Comparison of ENCODE assay signal across 8 cellular contexts in genomic region chr4:173170210-173170778, GRCh38. TPM values are rescaled to one million over a fixed set of nuclear protein-coding genes. Genes with fewer than 3 reads are reported as not detected.
DNase-seq lines count a peak whose midpoint lies in the region; ATAC-seq and TF ChIP-seq lines count a peak whose summit lies in the region.

No MANE protein-coding gene starts in this region.

- peaks cover 22% of the 10 kb centered on the region for H3K4me1 ChIP-seq in MM.1S (ENCODE audit: low read length)
- peaks cover 26% of the 10 kb centered on the region for H3K4me1 ChIP-seq in ectodermal cell (ENCODE audit: control insufficient read depth, insufficient read depth, low read length)

- TF ChIP-seq CTCF in CD14-positive monocyte (IDR thresholded peaks at IDR 0.05), result no peak
- no peak for TF ChIP-seq CTCF in MM.1S (IDR thresholded peaks at IDR 0.05; ENCODE audit: low read length)
- TF ChIP-seq CTCF in nephron progenitor cell (IDR thresholded peaks at IDR 0.05), result no peak

- H3K27me3 ChIP-seq in MM.1S (replicated peaks; ENCODE audit: insufficient read depth, low read length) (no peaks in the 10 kb centered on the region), ectodermal cell (ENCODE audit: control insufficient read depth, insufficient read depth, low read length, poor library complexity, severe bottlenecking) (no peaks in the 10 kb centered on the region)

- DNase-seq in CD14-positive monocyte (ENCODE audit: low spot score) (no peak), MM.1S (no peak), nephron progenitor cell (no peak), SHP77 treated with DMSO at 0.1 percent for 48 hours (lab: John Stamatoyannopoulos, UW) (no peak), NCI-H1436 (lab: John Stamatoyannopoulos, UW) (no peak), DMS53 treated with DMSO at 0.1 percent for 48 hours (lab: John Stamatoyannopoulos, UW; ENCODE audit: unreplicated experiment) (no peak)

- peak overlapping the region; percentile 78 to 90 (median 88) for H3K27ac Mint-ChIP-seq in CD14-positive monocyte
- H3K27ac Mint-ChIP-seq in nephron progenitor cell, result peak overlapping the region; percentile 83

- intact Hi-C loops in CD14-positive monocyte (cut with micrococcal nuclease), result loop anchor here in 1 of 2 donors (10.0 kb wide), 1 partner anchor 245 kb away; no protein-coding TSS in a partner anchor

- H3K36me3 Mint-ChIP-seq in CD14-positive monocyte, result peaks cover 8% of the 10 kb centered on the region in 2 donors
- peaks cover 6% of the 10 kb centered on the region for H3K36me3 Mint-ChIP-seq in nephron progenitor cell (ENCODE audit: low read depth)

- H3K4me2 ChIP-seq in MM.1S (ENCODE audit: low read depth, low read length), result peak overlapping the region; percentile 94

- H3K4me3 ChIP-seq in MM.1S (ENCODE audit: low read length), result peak overlapping the region; percentile 84
- peak overlapping the region; percentile 53 for H3K4me3 ChIP-seq in ectodermal cell (ENCODE audit: insufficient read depth, low read depth, low read length)

- peak overlapping the region; percentile 63 for H2AFZ ChIP-seq in MM.1S (ENCODE audit: low read length)

- peaks cover 67% of the 10 kb centered on the region for H3K4me1 Mint-ChIP-seq in CD14-positive monocyte
- H3K4me1 Mint-ChIP-seq in nephron progenitor cell, result peaks cover 52% of the 10 kb centered on the region

- no peak for ATAC-seq in GM21576 (IDR thresholded peaks at IDR 0.05; ENCODE audit: unreplicated experiment)

- H3K36me3 ChIP-seq in MM.1S (replicated peaks; ENCODE audit: insufficient read depth, low read length), result no peaks in the 10 kb centered on the region
- no peaks in the 10 kb centered on the region for H3K36me3 ChIP-seq in ectodermal cell (ENCODE audit: control insufficient read depth, insufficient read depth, low read length)

- 7 to 15% methylated on average over 11 to 12 of the region's 12 CpGs for WGBS in ectodermal cell, 2 experiments

- no peaks in the 10 kb centered on the region for H4K20me1 ChIP-seq in MM.1S (ENCODE audit: insufficient read depth, low read length)

- H3F3A ChIP-seq in MM.1S (ENCODE audit: insufficient read depth, low read length), result 0 out of 2 replicates have a peak, but pooled peaks cover 11% of the 10 kb centered on the region

- H3K4me3 Mint-ChIP-seq in CD14-positive monocyte, result peak overlapping the region; percentile 80 to 87
- H3K4me3 Mint-ChIP-seq in nephron progenitor cell, result peak overlapping the region; percentile 91

- H3K9me3 ChIP-seq in MM.1S (replicated peaks; ENCODE audit: insufficient read depth, low read length) (no peaks in the 10 kb centered on the region), ectodermal cell (ENCODE audit: control insufficient read depth, low read length) (no peaks in the 10 kb centered on the region)

- H3K27me3 Mint-ChIP-seq in CD14-positive monocyte (ENCODE audit: low read depth in 3 of 3) (peaks cover 0 to 3% (median 0%) of the 10 kb centered on the region in 3 donors), nephron progenitor cell (ENCODE audit: low read depth, poor library complexity) (no peaks in the 10 kb centered on the region)

- H3K9me2 ChIP-seq in MM.1S (replicated peaks; ENCODE audit: insufficient read depth, low read length), result no peaks in the 10 kb centered on the region

- peak overlapping the region; percentile 45; the same call in 1 of the 2 replicates for H3K27ac ChIP-seq in MM.1S (ENCODE audit: low read length)
- H3K27ac ChIP-seq in ectodermal cell (ENCODE audit: insufficient read depth, low read depth, low read length, poor library complexity, severe bottlenecking), result peak overlapping the region; percentile 88

- peaks cover 0 to 3% (median 0%) of the 10 kb centered on the region in 7 donors for H3K9me3 Mint-ChIP-seq in CD14-positive monocyte
- H3K9me3 Mint-ChIP-seq in nephron progenitor cell, result no peaks in the 10 kb centered on the region

- peak overlapping the region; percentile 55 for H3K9ac ChIP-seq in MM.1S (ENCODE audit: low read length)

- H3K79me2 ChIP-seq in MM.1S (ENCODE audit: low read length), result peaks cover 54% of the 10 kb centered on the region

RNA-seq across cellular contexts. Expression of gene GALNT7, which starts 1.7 kb away (rescaled TPM):
- polyA plus RNA-seq in CD14-positive monocyte, result 10 to 100 TPM; 19.7 to 29.0 TPM
- 34.8 TPM for polyA plus RNA-seq in ectodermal cell (2013, experiment 1 of 4)
- 39.3 TPM for polyA plus RNA-seq in ectodermal cell (2013, experiment 2 of 4)
- 30.6 TPM for polyA plus RNA-seq in ectodermal cell (2013, experiment 3 of 4)
- 32.6 TPM for polyA plus RNA-seq in ectodermal cell (2013, experiment 4 of 4)
